14 cellular contexts compared by ENCODE assay signal in genomic region chr4:164734476-164734875, GRCh38. TPM values are rescaled to one million over a fixed set of nuclear protein-coding genes. Genes with fewer than 3 reads are reported as not detected.
DNase-seq lines count a peak whose midpoint lies in the region; ATAC-seq, FAIRE-seq and TF ChIP-seq lines count a peak whose summit lies in the region.
"Had no signal": no experiment of that assay in that cellular context is flagged by ENCODE, and none has a peak within 500 bp of the region (broad histone marks: within the 10 kb centered on the region; RNA-seq: fewer than 3 reads in every experiment).

No MANE protein-coding gene starts in this region.

- 44% methylated on average over 7 of the region's 7 CpGs for WGBS in GM12878 (ENCODE audit: insufficient coverage, insufficient replicate concordance, low lambda C conversion rate, missing lambda C conversion rate)
- 59 to 71% methylated on average over 7 of the region's 7 CpGs for WGBS in upper lobe of left lung, 2 donors
- no CpG with 5 or more reads among the region's 7 CpGs for WGBS in mesendoderm (ENCODE audit: extremely low coverage, insufficient coverage, low lambda C conversion rate)
- 67 to 79% (median 71%) methylated on average over 7 of the region's 7 CpGs for WGBS in stomach, 5 donors

- H3K56ac ChIP-seq in mesendoderm (ENCODE audit: low read length): no peak overlapping the region

- H4K20me1 ChIP-seq in GM12878 (ENCODE audit: control insufficient read depth, insufficient read depth): no peaks in the 10 kb centered on the region

- H3K4me3 ChIP-seq in GM12878 (no peak overlapping the region), upper lobe of left lung (no peak overlapping the region), mesendoderm (ENCODE audit: low read length) (no peak overlapping the region), stomach (no peak overlapping the region)
- H3K4me3 ChIP-seq: SJSA1 had no signal

- H2AK5ac ChIP-seq in mesendoderm (ENCODE audit: low read length): no peak overlapping the region

- peak; percentile 67 for ATAC-seq in GM18511 (IDR thresholded peaks at IDR 0.05; ENCODE audit: unreplicated experiment)
- peak; percentile 60 for ATAC-seq in GM21515 (IDR thresholded peaks at IDR 0.05; ENCODE audit: unreplicated experiment)
- peak; percentile 58 for ATAC-seq in HG03521 (IDR thresholded peaks at IDR 0.05; ENCODE audit: unreplicated experiment)
- ATAC-seq in GM12878: peak; percentile 64
- no peak for ATAC-seq in upper lobe of left lung (ENCODE audit: low FRiP score in 2 of 2)

- no peak overlapping the region for H2BK120ac ChIP-seq in mesendoderm (ENCODE audit: low read depth, low read length)

- no peaks in the 10 kb centered on the region for H3K79me1 ChIP-seq in mesendoderm (ENCODE audit: low read length)

- no peak overlapping the region for H4K5ac ChIP-seq in mesendoderm (ENCODE audit: low read length)

- H3K4me2 ChIP-seq in GM12878 (ENCODE audit: control insufficient read depth, insufficient read depth) (no peak overlapping the region), mesendoderm (ENCODE audit: low read length) (no peak overlapping the region)

- H3K4me1 ChIP-seq in GM12878 (ENCODE audit: control insufficient read depth, insufficient read depth, low read length) (no peaks in the 10 kb centered on the region), upper lobe of left lung (no peaks in the 10 kb centered on the region), mesendoderm (ENCODE audit: control insufficient read depth, low read depth, low read length) (no peaks in the 10 kb centered on the region), stomach (peaks cover 0 to 6% (median 0%) of the 10 kb centered on the region in 4 donors)
- H3K4me1 ChIP-seq: SJSA1 had no signal

- H2BK15ac ChIP-seq in mesendoderm (replicated peaks; ENCODE audit: low read depth): no peak overlapping the region

- in situ Hi-C loops in GM12878 (cut with MboI): loop anchor here (10.0 to 25.0 kb wide), 2 partner anchors 972 to 1180 kb away; no protein-coding TSS in a partner anchor

- H3K27ac ChIP-seq in GM12878 (ENCODE audit: control insufficient read depth, insufficient read depth) (no peak overlapping the region), upper lobe of left lung (no peak overlapping the region), mesendoderm (ENCODE audit: low read depth, low read length) (no peak overlapping the region), stomach (no peak overlapping the region)
- H3K27ac ChIP-seq: SJSA1 had no signal

- no peak for FAIRE-seq in GM12878 (lab: Jason Lieb, UNC)

- POLR2A ChIA-PET in GM12878 (lab: Charles Lee): no interaction called here

- no peak overlapping the region for H4K8ac ChIP-seq in mesendoderm (ENCODE audit: low read depth, low read length)

- CTCF ChIA-PET in GM12878 (lab: Yijun Ruan, JAX): interaction anchor here (0.8 to 1.0 kb wide), 2 partner anchors 16 to 979 kb away, joined by 3 read pairs; no protein-coding TSS in a partner anchor

- SMC1A ChIA-PET in GM12878 (lab: Charles Lee; ENCODE audit: uncharacterized antibody, unreplicated experiment): interaction anchor here (0.6 to 1.1 kb wide), 2 partner anchors 1068 to 1184 kb away, joined by 3 read pairs; no protein-coding TSS in a partner anchor

- H3K36me3 ChIP-seq in GM12878 (ENCODE audit: control insufficient read depth in 2 of 2, insufficient read depth in 2 of 2, low read length in 1 of 2): no peaks in the 10 kb centered on the region
- H3K36me3 ChIP-seq in upper lobe of left lung: no peaks in the 10 kb centered on the region
- H3K36me3 ChIP-seq in mesendoderm (ENCODE audit: control insufficient read depth, insufficient read depth, low read length): no peaks in the 10 kb centered on the region
- no peaks in the 10 kb centered on the region for H3K36me3 ChIP-seq in stomach
- H3K36me3 ChIP-seq: SJSA1 had no signal

- TF ChIP-seq POLR2A in GM12878 (IDR thresholded peaks at IDR 0.05; ENCODE audit: low read depth, low read length) (no peak), upper lobe of left lung (IDR thresholded peaks at IDR 0.05) (no peak), stomach (IDR thresholded peaks at IDR 0.05) (no peak)

- no peaks in the 10 kb centered on the region for H3K79me2 ChIP-seq in GM12878 (ENCODE audit: control insufficient read depth, insufficient read depth, low read length)
- H3K79me2 ChIP-seq in mesendoderm (ENCODE audit: control insufficient read depth, insufficient read depth, low read length): no peaks in the 10 kb centered on the region

- no peak for DNase-seq in GM12878 (ENCODE audit: low read depth, low spot score)
- no peak for DNase-seq in upper lobe of left lung
- no peak for DNase-seq in NCI-H2171 (lab: John Stamatoyannopoulos, UW)
- no peak for DNase-seq in mesendoderm
- no peak for DNase-seq in stomach
- DNase-seq: stimulated activated CD4-positive, alpha-beta T cell treated with anti-CD3 and anti-CD28 coated beads, Interleukin-2, amount 100 ng/mL, for 24 hours; stimulated activated naive CD4-positive, alpha-beta T cell had no signal

- no peak for TF ChIP-seq RAD21 in GM12878 (IDR thresholded peaks at IDR 0.05; ENCODE audit: insufficient read depth, low read depth, low read length)

- H3K4ac ChIP-seq in mesendoderm (ENCODE audit: low read depth, low read length): no peak overlapping the region

- TF ChIP-seq EP300 in GM12878 (IDR thresholded peaks at IDR 0.05; ENCODE audit: borderline replicate concordance in 1 of 2, control insufficient read depth in 1 of 2, low read depth in 2 of 2, low read length in 2 of 2) (no peak), upper lobe of left lung (IDR thresholded peaks at IDR 0.05) (no peak), stomach (IDR thresholded peaks at IDR 0.05) (no peak)

- H3K27me3 ChIP-seq in GM12878 (replicated peaks in 1 of 2; ENCODE audit: control insufficient read depth in 2 of 2, insufficient read depth in 2 of 2, low read length in 1 of 2) (no peaks in the 10 kb centered on the region; a peak in 1 of 4 replicates), upper lobe of left lung (no peaks in the 10 kb centered on the region), mesendoderm (ENCODE audit: insufficient read depth, low read length, poor library complexity) (no peaks in the 10 kb centered on the region), stomach (no peaks in the 10 kb centered on the region)

- H3K18ac ChIP-seq in mesendoderm (ENCODE audit: low read length): no peak overlapping the region

- no peak overlapping the region for H2BK5ac ChIP-seq in mesendoderm (ENCODE audit: low read length)

- TF ChIP-seq CTCF in GM12878 (IDR thresholded peaks at IDR 0.05 in 2 of 3, conservative IDR thresholded peaks at IDR 0.05 in 1 of 3; ENCODE audit: control insufficient read depth in 2 of 3, extremely low read depth in 1 of 3, insufficient read depth in 1 of 3, low read depth in 3 of 3, low read length in 3 of 3) (no peak), upper lobe of left lung (IDR thresholded peaks at IDR 0.05) (no peak), stomach (IDR thresholded peaks at IDR 0.05) (no peak)

- H3K23ac ChIP-seq in mesendoderm (ENCODE audit: low read length): no peak overlapping the region

- intact Hi-C loops in GM12878 (cut with micrococcal nuclease; ENCODE audit: unreplicated experiment): loop anchor here (5.0 kb wide), 2 partner anchors 1182 to 1252 kb away; no protein-coding TSS in a partner anchor
- intact Hi-C loops in stomach (cut with DNase I; ENCODE audit: low total_unique reads): no loop called here

- RAD21 ChIA-PET in GM12878 (lab: Charles Lee; ENCODE audit: unreplicated experiment): interaction anchor here (1.3 kb wide), 1 partner anchor 1184 kb away, joined by 5 read pairs; no protein-coding TSS in a partner anchor

- peak overlapping the region; percentile 5 for H2AFZ ChIP-seq in GM12878 (ENCODE audit: control insufficient read depth, low read depth, low read length)

- no peaks in the 10 kb centered on the region for H3K9me3 ChIP-seq in GM12878 (replicated peaks; ENCODE audit: control insufficient read depth, insufficient read depth, low read length)
- H3K9me3 ChIP-seq in upper lobe of left lung: no peaks in the 10 kb centered on the region
- H3K9me3 ChIP-seq in stomach: no peaks in the 10 kb centered on the region
- H3K9me3 ChIP-seq: SJSA1 had no signal

- no TSS peak for BruUV-seq in GM12878 (replicated peaks; lab: Mats Ljungman, UMichigan)

- H3K9ac ChIP-seq in GM12878 (ENCODE audit: control insufficient read depth, insufficient read depth, low read length): no peak overlapping the region
- H3K9ac ChIP-seq in mesendoderm (ENCODE audit: low read length): no peak overlapping the region

TF ChIP-seq in GM12878, 131 proteins besides CTCF, POLR2A, EP300 and RAD21:
- TF ChIP-seq MYB (IDR thresholded peaks at IDR 0.05; ENCODE audit: borderline replicate concordance, low read depth, low read length): no peak
- peak; percentile 70; the same call in 1 of the 2 replicates for TF ChIP-seq SPI1 (IDR thresholded peaks at IDR 0.05; ENCODE audit: borderline replicate concordance, insufficient read depth, low read depth, low read length)
- TF ChIP-seq RCOR1 (conservative IDR thresholded peaks at IDR 0.05; ENCODE audit: low read depth, low read length): no peak
- no peak for TF ChIP-seq GABPA (IDR thresholded peaks at IDR 0.05; ENCODE audit: low read depth)

RNA-seq across cellular contexts. Expression of gene SMIM31, which starts 19.5 kb away (rescaled TPM):
- not detected in 2 replicates for total RNA-seq in GM12878 (2013; cell fraction: nucleolus; rRNA removed)
- total RNA-seq in GM12878 (2014; rRNA removed) (not detected in 2 replicates), GM12878 (2014; rRNA removed; fragmentation: Illumina TruSeq; extraction: Trizol) (not detected in 2 replicates), GM12878 (2021) (not detected in 2 replicates), upper lobe of left lung (1 to 10 TPM in 1 of 6 donors, under 1 TPM in 3, not detected in 2; 0.11 to 1.7 (median 0.54) TPM), stomach (10 to 100 TPM in 1 of 5 donors, under 1 TPM in 1, not detected in 3; 0.92 to 21.7 TPM)
- not detected for polyA plus RNA-seq in GM12878 (2011; ENCODE audit: low read depth)
- polyA plus RNA-seq in GM12878 (2011; rRNA removed) (not detected in 2 replicates), GM12878 (2014; fragmentation: Illumina TruSeq; extraction: Trizol) (not detected in 2 replicates), GM12878 (2014; fragmentation: Nextera tagmentation; extraction: Ambion mirVana) (not detected), GM12878 (2014; rRNA removed) (not detected in 2 replicates), GM12878 (2016; fragmentation: Nextera tagmentation; extraction: Ambion mirVana) (not detected), stomach (1 to 10 TPM in 1 of 3 donors, under 1 TPM in 1, not detected in 1; 0.70 to 1.6 TPM)
- polyA plus RNA-seq in GM12878 (2011; cell fraction: cytosol; rRNA removed): not detected in 2 replicates
- not detected in 2 replicates for polyA plus RNA-seq in GM12878 (2011; cell fraction: nucleus; rRNA removed)
- polyA plus RNA-seq in GM12878 (2012): not detected in 2 replicates
- not detected in 2 replicates for polyA minus RNA-seq in GM12878 (2011; rRNA and poly(A)+ RNA removed)
- polyA minus RNA-seq in GM12878 (2011; cell fraction: cytosol; rRNA and poly(A)+ RNA removed): not detected in 2 replicates
- not detected in 2 replicates for polyA minus RNA-seq in GM12878 (2011; cell fraction: nucleus; rRNA and poly(A)+ RNA removed)
- polyA plus RNA-seq in mesendoderm (2013, experiment 1 of 2): not detected
- not detected for polyA plus RNA-seq in mesendoderm (2013, experiment 2 of 2)
- total RNA-seq: mesenteric fat pad, posterior vena cava, SJSA1 had no signal
- polyA plus RNA-seq: esophagus had no signal

Comparison
In these comparisons a context has a peak if more than half of its experiments do, and no peak if none do; other contexts are left out.
1. ATAC-seq: peak in GM18511 (single experiment), GM21515 (single experiment), HG03521 (single experiment) and GM12878 (single experiment); none in upper lobe of left lung (0 of 2).